ENCODE assay signal across 8 cellular contexts in the genomic region with DNA sequence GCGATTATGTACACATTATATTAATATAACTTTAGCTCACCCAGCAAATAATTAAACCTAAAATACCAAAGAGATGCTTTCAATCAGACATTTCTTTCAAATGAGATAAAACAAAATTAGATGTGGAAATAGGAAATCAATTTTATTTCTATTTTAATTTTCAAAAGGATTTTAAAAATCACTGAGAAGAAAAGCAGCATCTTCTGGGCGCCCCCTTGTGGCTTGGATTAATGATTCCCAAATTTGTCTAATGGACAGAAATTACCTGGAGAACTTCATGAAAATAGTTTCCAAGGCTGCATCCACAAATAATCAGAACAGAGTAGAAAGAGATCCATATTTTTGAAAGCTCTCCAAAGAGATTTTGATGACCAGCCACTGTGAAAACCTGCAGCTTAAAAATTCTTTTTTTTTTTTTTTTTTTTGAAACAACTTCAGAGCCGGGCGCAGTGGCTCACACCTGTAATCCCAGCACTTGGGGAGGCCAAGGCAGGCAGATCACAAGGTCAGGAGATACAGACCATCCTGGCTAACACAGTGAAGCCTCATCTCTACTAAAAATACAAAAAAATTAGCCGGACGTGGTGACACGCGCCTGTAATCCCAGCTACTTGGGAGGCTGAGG. TPM values are rescaled to one million over a fixed set of nuclear protein-coding genes. Genes with fewer than 3 reads are reported as not detected.
DNase-seq lines count a peak whose midpoint lies in the region; ATAC-seq and TF ChIP-seq lines count a peak whose summit lies in the region.

No MANE protein-coding gene starts in this region.

- no peaks in the 10 kb centered on the region for H4K20me1 ChIP-seq in SK-N-SH (ENCODE audit: insufficient read depth)

- H3K4me3 ChIP-seq in SK-N-SH (ENCODE audit: low read depth in 2 of 2, low read length in 1 of 2) = no peak overlapping the region
- H3K4me3 ChIP-seq in left ventricle myocardium inferior = no peak overlapping the region

- no peaks in the 10 kb centered on the region; a peak in 1 of 4 replicates for H3K4me1 ChIP-seq in SK-N-SH (ENCODE audit: control insufficient read depth in 1 of 2, insufficient read depth in 2 of 2, low read depth in 1 of 2, low read length in 1 of 2)
- H3K4me1 ChIP-seq in left ventricle myocardium inferior = peaks cover 4% of the 10 kb centered on the region

- H3K27ac ChIP-seq in SK-N-SH (ENCODE audit: low read depth in 2 of 2, low read length in 1 of 2) (no peak overlapping the region), left ventricle myocardium inferior (replicated peaks) (no peak overlapping the region)

- no peaks in the 10 kb centered on the region for H3K36me3 ChIP-seq in SK-N-SH (replicated peaks in 1 of 2; ENCODE audit: control insufficient read depth in 1 of 2, insufficient read depth in 2 of 2, low read length in 1 of 2)
- H3K36me3 ChIP-seq in left ventricle myocardium inferior = no peaks in the 10 kb centered on the region

- peak; percentile 60 for TF ChIP-seq RAD21 in SK-N-SH (IDR thresholded peaks at IDR 0.05; ENCODE audit: low read length)

- POLR2A ChIA-PET in SK-N-SH (lab: Yijun Ruan, JAX) = no interaction called here

- no peak overlapping the region for H3K9ac ChIP-seq in SK-N-SH

- H3K4me2 ChIP-seq in SK-N-SH = no peak overlapping the region

- DNase-seq in SK-N-SH = peak; percentile 13
- DNase-seq in NCI-H2029 treated with DMSO at 0.1 percent for 48 hours (lab: John Stamatoyannopoulos, UW) = peak; percentile 11
- DNase-seq in activated naive CD4-positive, alpha-beta T cell treated with Interleukin-2 at 50 U/mL for 16 hours = peak; percentile 42
- no peak for DNase-seq in left ventricle myocardium inferior
- DNase-seq in stimulated activated CD4-positive, alpha-beta T cell treated with anti-CD3 and anti-CD28 coated beads, Interleukin-1b, Interleukin-23, amount 100 ng/mL, for 4 hours (ENCODE audit: low read depth in 2 of 2) = peak; percentile 28 to 55
- no peak for DNase-seq in GF-D8 (lab: John Stamatoyannopoulos, UW)

- intact Hi-C loops in left ventricle myocardium inferior (cut with micrococcal nuclease) = no loop called here

- CTCF ChIA-PET in SK-N-SH (lab: Yijun Ruan, JAX) = interaction anchor here (0.6 to 5.3 kb wide), 32 partner anchors 8 to 1179 kb away, joined by 3 to 67 read pairs (median 5); no protein-coding TSS in a partner anchor

- no peak; the same call in 2 of the 3 replicates for ATAC-seq in SK-N-SH treated with all-trans-retinoic acid at 6 μM for 48 hours
- ATAC-seq in GM19397 (IDR thresholded peaks at IDR 0.05; ENCODE audit: unreplicated experiment) = no peak

- TF ChIP-seq CTCF in SK-N-SH (IDR thresholded peaks at IDR 0.05) = peak; percentile 93
- peak; percentile 81 for TF ChIP-seq CTCF in left ventricle myocardium inferior (IDR thresholded peaks at IDR 0.05; ENCODE audit: borderline replicate concordance)

- no peaks in the 10 kb centered on the region for H3K9me3 ChIP-seq in SK-N-SH
- H3K9me3 ChIP-seq in left ventricle myocardium inferior (replicated peaks) = no peaks in the 10 kb centered on the region

- H3K27me3 ChIP-seq in SK-N-SH (ENCODE audit: insufficient read depth) = no peaks in the 10 kb centered on the region
- H3K27me3 ChIP-seq in left ventricle myocardium inferior (ENCODE audit: low read depth) = no peaks in the 10 kb centered on the region

- H2AFZ ChIP-seq in SK-N-SH (ENCODE audit: low read depth) = no peak overlapping the region

- 77% methylated on average over 8 of the region's 8 CpGs for WGBS in SK-N-SH (ENCODE audit: low lambda C conversion rate)

- no peak for TF ChIP-seq EP300 in SK-N-SH (IDR thresholded peaks at IDR 0.05; ENCODE audit: borderline replicate concordance in 1 of 2, low read depth in 1 of 2, low read length in 1 of 2)

- no peaks in the 10 kb centered on the region for H3K79me2 ChIP-seq in SK-N-SH (ENCODE audit: insufficient read depth)

- H3K9me2 ChIP-seq in SK-N-SH = no peaks in the 10 kb centered on the region

- no peaks in the 10 kb centered on the region for H3F3A ChIP-seq in SK-N-SH (replicated peaks; ENCODE audit: insufficient read depth)

TF ChIP-seq in SK-N-SH, 30 proteins besides CTCF, POLR2A, EP300 and RAD21:
- TF ChIP-seq FOXM1 (IDR thresholded peaks at IDR 0.05; ENCODE audit: low read depth) = no peak
- no peak for TF ChIP-seq TCF12 (IDR thresholded peaks at IDR 0.05)
- peak; percentile 55 for TF ChIP-seq SMC3 (IDR thresholded peaks at IDR 0.05; ENCODE audit: low read depth, low read length)

TF ChIP-seq in SK-N-SH treated with all-trans-retinoic acid at 6 μM for 48 hours, 23 proteins besides CTCF, POLR2A, EP300 and RAD21:
- no peak for TF ChIP-seq PPARA (CRISPR knock-in tag; IDR thresholded peaks at IDR 0.05; ENCODE audit: borderline replicate concordance)
- TF ChIP-seq, protein P1, sequence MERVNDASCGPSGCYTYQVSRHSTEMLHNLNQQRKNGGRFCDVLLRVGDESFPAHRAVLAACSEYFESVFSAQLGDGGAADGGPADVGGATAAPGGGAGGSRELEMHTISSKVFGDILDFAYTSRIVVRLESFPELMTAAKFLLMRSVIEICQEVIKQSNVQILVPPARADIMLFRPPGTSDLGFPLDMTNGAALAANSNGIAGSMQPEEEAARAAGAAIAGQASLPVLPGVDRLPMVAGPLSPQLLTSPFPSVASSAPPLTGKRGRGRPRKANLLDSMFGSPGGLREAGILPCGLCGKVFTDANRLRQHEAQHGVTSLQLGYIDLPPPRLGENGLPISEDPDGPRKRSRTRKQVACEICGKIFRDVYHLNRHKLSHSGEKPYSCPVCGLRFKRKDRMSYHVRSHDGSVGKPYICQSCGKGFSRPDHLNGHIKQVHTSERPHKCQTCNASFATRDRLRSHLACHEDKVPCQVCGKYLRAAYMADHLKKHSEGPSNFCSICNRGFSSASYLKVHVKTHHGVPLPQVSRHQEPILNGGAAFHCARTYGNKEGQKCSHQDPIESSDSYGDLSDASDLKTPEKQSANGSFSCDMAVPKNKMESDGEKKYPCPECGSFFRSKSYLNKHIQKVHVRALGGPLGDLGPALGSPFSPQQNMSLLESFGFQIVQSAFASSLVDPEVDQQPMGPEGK (CRISPR knock-in tag; IDR thresholded peaks at IDR 0.05; ENCODE audit: borderline replicate concordance) = no peak

RNA-seq across cellular contexts. Expression of a gene that starts 50.9 kb away (rescaled TPM):
- polyA plus RNA-seq in SK-N-SH (2012; rRNA removed) = 39.8 and 46.0 TPM in 2 replicates
- polyA plus RNA-seq in SK-N-SH (2012; cell fraction: cytosol; rRNA removed) = 28.2 and 31.0 TPM in 2 replicates
- polyA plus RNA-seq in SK-N-SH (2012; cell fraction: nucleus; rRNA removed) = 48.4 and 56.5 TPM in 2 replicates
- 11.7 TPM for total RNA-seq in left ventricle myocardium inferior

Comparison
In these comparisons a context has a peak if more than half of its experiments do, and no peak if none do; other contexts are left out.
1. DNase-seq: peak in SK-N-SH (single experiment), NCI-H2029 treated with DMSO at 0.1 percent for 48 hours (single experiment), activated naive CD4-positive, alpha-beta T cell treated with Interleukin-2 at 50 U/mL for 16 hours (single experiment) and stimulated activated CD4-positive, alpha-beta T cell treated with anti-CD3 and anti-CD28 coated beads, Interleukin-1b, Interleukin-23, amount 100 ng/mL, for 4 hours (2 of 2); none in left ventricle myocardium inferior (single experiment) and GF-D8 (single experiment).